1 cellular context compared by ENCODE assay signal in genomic region chr1:216904457-216904856, GRCh38.
TF ChIP-seq lines count a peak whose summit lies in the region.

No MANE protein-coding gene starts in this region.

TF ChIP-seq in GM23338, 12 proteins besides CTCF, POLR2A, EP300 and RAD21 (continued from another document):
- no peak for TF ChIP-seq ZNF462 (CRISPR knock-in tag; IDR thresholded peaks at IDR 0.05)
